Comparison of ENCODE assay signal across 24 cellular contexts in the genomic region with DNA sequence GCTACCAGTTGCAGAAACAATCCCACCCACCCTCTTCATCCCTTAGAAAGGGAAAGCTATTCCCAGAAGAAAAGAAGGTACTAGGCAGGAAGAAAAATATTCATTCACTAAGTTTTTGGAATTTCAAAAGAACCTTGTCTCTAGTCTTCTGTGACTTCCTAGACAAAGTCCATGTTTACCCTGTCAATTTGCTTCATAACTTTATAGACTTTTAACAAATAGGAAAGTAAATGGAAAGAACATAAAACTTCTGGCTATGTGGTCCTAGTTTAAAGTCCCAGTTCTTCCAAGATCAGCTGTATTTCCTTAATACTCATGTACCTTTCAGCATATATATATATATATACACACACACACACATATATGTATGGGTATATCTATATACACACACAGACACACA.
"Had no signal": no experiment of that assay in that cellular context is flagged by ENCODE, and none has a peak within 500 bp of the region (broad histone marks: within the 10 kb centered on the region; RNA-seq: fewer than 3 reads in every experiment).

No MANE protein-coding gene starts in this region.

- DNase-seq: activated CD4-positive, alpha-beta T cell treated with anti-CD3 and anti-CD28 coated beads for 48 hours; activated CD4-positive, alpha-beta T cell treated with anti-CD3 and anti-CD28 coated beads, Interleukin-2, amount 50 U/mL, for 1 hour; activated CD4-positive, alpha-beta T cell treated with anti-CD3 and anti-CD28 coated beads, Interleukin-2, amount 50 U/mL, for 48 hours; activated CD8-positive, alpha-beta memory T cell treated with anti-CD3 and anti-CD28 coated beads, Interleukin-2, amount 10 ng/mL, durations not matched to agents 7 days and 5 days; activated CD8-positive, alpha-beta memory T cell treated with anti-CD3 and anti-CD28 coated beads, Interleukin-2, amount 50 U/mL, for 4 hours; activated CD8-positive, alpha-beta T cell treated with anti-CD3 and anti-CD28 coated beads for 36 hours; activated effector memory CD4-positive, alpha-beta T cell treated with anti-CD3 and anti-CD28 coated beads, Interleukin-2, amount 50 U/mL, for 16 hours; activated naive CD4-positive, alpha-beta T cell treated with anti-CD3 and anti-CD28 coated beads for 36 hours; activated naive CD8-positive, alpha-beta T cell treated with anti-CD3 and anti-CD28 coated beads for 36 hours; activated naive CD8-positive, alpha-beta T cell treated with anti-CD3 and anti-CD28 coated beads, Interleukin-2, amount 50 U/mL, for 24 hours; activated T-cell treated with anti-CD3 and anti-CD28 coated beads, Interleukin-2, amount 50 U/mL, for 1 hour; activated T-cell treated with anti-CD3 and anti-CD28 coated beads, Interleukin-2, amount 50 U/mL, for 48 hours; adrenal gland; amygdala; aorta; effector CD8-positive, alpha-beta T cell; foreskin fibroblast; T-helper 2 cell had no signal

- H3K4me1 Mint-ChIP-seq: activated CD8-positive, alpha-beta memory T cell treated with anti-CD3 and anti-CD28 coated beads, Interleukin-2, amount 10 ng/mL, durations not matched to agents 7 days and 5 days; activated naive CD4-positive, alpha-beta T cell treated with anti-CD3 and anti-CD28 coated beads, Interleukin-2, amount 50 U/mL, for 24 hours; activated naive CD8-positive, alpha-beta T cell treated with anti-CD3 and anti-CD28 coated beads for 36 hours; activated naive CD8-positive, alpha-beta T cell treated with anti-CD3 and anti-CD28 coated beads, Interleukin-2, amount 50 U/mL, for 24 hours had no signal

- H3K27ac ChIP-seq: adrenal gland, body of pancreas, VCaP had no signal

- H3K4me3 ChIP-seq: adrenal gland, body of pancreas had no signal

- H3K9me3 ChIP-seq: adrenal gland, body of pancreas had no signal

- H3K36me3 Mint-ChIP-seq: activated CD8-positive, alpha-beta memory T cell treated with anti-CD3 and anti-CD28 coated beads, Interleukin-2, amount 10 ng/mL, durations not matched to agents 7 days and 5 days; activated naive CD4-positive, alpha-beta T cell treated with anti-CD3 and anti-CD28 coated beads, Interleukin-2, amount 50 U/mL, for 24 hours; activated naive CD8-positive, alpha-beta T cell treated with anti-CD3 and anti-CD28 coated beads for 36 hours; WTC11 had no signal

- H3K4me1 ChIP-seq: adrenal gland, body of pancreas had no signal

- H3K9me3 Mint-ChIP-seq: activated CD8-positive, alpha-beta T cell treated with anti-CD3 and anti-CD28 coated beads for 36 hours; activated naive CD8-positive, alpha-beta T cell treated with anti-CD3 and anti-CD28 coated beads, Interleukin-2, amount 50 U/mL, for 24 hours; activated T-helper 1 cell treated with anti-CD3 and anti-CD28 coated beads, Interleukin-12 subunit alpha, Interleukin-12 subunit beta, Interleukin-2, Interleukin-4 antibody, amounts not matched to agents 30 ng/mL and 10 ng/mL and 1 ng/mL, durations not matched to agents 14 hours and 24 hours and 36 hours; activated T-helper 2 cell treated with anti-CD3 and anti-CD28 coated beads, Interferon-gamma antibody, Interleukin-2, Interleukin-4, amounts not matched to agents 10 μg/mL and 5 μg/mL and 100 μg/mL, durations not matched to agents 14 hours and 24 hours and 36 hours had no signal

- H3K27ac Mint-ChIP-seq: activated CD8-positive, alpha-beta memory T cell treated with anti-CD3 and anti-CD28 coated beads, Interleukin-2, amount 10 ng/mL, durations not matched to agents 7 days and 5 days; activated CD8-positive, alpha-beta T cell treated with anti-CD3 and anti-CD28 coated beads for 36 hours; activated naive CD4-positive, alpha-beta T cell treated with anti-CD3 and anti-CD28 coated beads for 36 hours; activated naive CD4-positive, alpha-beta T cell treated with anti-CD3 and anti-CD28 coated beads, Interleukin-2, amount 50 U/mL, for 24 hours; activated naive CD8-positive, alpha-beta T cell treated with anti-CD3 and anti-CD28 coated beads for 36 hours; activated naive CD8-positive, alpha-beta T cell treated with anti-CD3 and anti-CD28 coated beads, Interleukin-2, amount 50 U/mL, for 24 hours; activated T-helper 1 cell treated with anti-CD3 and anti-CD28 coated beads, Interleukin-12 subunit alpha, Interleukin-12 subunit beta, Interleukin-2, Interleukin-4 antibody, amounts not matched to agents 30 ng/mL and 10 ng/mL and 1 ng/mL, durations not matched to agents 14 hours and 24 hours and 36 hours; activated T-helper 2 cell treated with anti-CD3 and anti-CD28 coated beads, Interferon-gamma antibody, Interleukin-2, Interleukin-4, amounts not matched to agents 10 μg/mL and 5 μg/mL and 100 μg/mL, durations not matched to agents 14 hours and 24 hours and 36 hours; WTC11 had no signal

- H3K27me3 ChIP-seq: adrenal gland, body of pancreas had no signal

- H3K4me3 Mint-ChIP-seq: activated CD8-positive, alpha-beta memory T cell treated with anti-CD3 and anti-CD28 coated beads, Interleukin-2, amount 10 ng/mL, durations not matched to agents 7 days and 5 days; activated CD8-positive, alpha-beta T cell treated with anti-CD3 and anti-CD28 coated beads for 36 hours; activated naive CD4-positive, alpha-beta T cell treated with anti-CD3 and anti-CD28 coated beads for 36 hours; activated naive CD4-positive, alpha-beta T cell treated with anti-CD3 and anti-CD28 coated beads, Interleukin-2, amount 50 U/mL, for 24 hours; activated naive CD8-positive, alpha-beta T cell treated with anti-CD3 and anti-CD28 coated beads for 36 hours; activated naive CD8-positive, alpha-beta T cell treated with anti-CD3 and anti-CD28 coated beads, Interleukin-2, amount 50 U/mL, for 24 hours; activated T-helper 1 cell treated with anti-CD3 and anti-CD28 coated beads, Interleukin-12 subunit alpha, Interleukin-12 subunit beta, Interleukin-2, Interleukin-4 antibody, amounts not matched to agents 30 ng/mL and 10 ng/mL and 1 ng/mL, durations not matched to agents 14 hours and 24 hours and 36 hours; WTC11 had no signal

- H3K27me3 Mint-ChIP-seq: activated CD8-positive, alpha-beta memory T cell treated with anti-CD3 and anti-CD28 coated beads, Interleukin-2, amount 10 ng/mL, durations not matched to agents 7 days and 5 days; activated naive CD4-positive, alpha-beta T cell treated with anti-CD3 and anti-CD28 coated beads, Interleukin-2, amount 50 U/mL, for 24 hours; activated naive CD8-positive, alpha-beta T cell treated with anti-CD3 and anti-CD28 coated beads for 36 hours had no signal

- H3K36me3 ChIP-seq: adrenal gland had no signal

- ATAC-seq: activated CD8-positive, alpha-beta memory T cell treated with anti-CD3 and anti-CD28 coated beads, Interleukin-2, amount 10 ng/mL, durations not matched to agents 7 days and 5 days; activated CD8-positive, alpha-beta T cell treated with anti-CD3 and anti-CD28 coated beads for 36 hours; activated naive CD8-positive, alpha-beta T cell treated with anti-CD3 and anti-CD28 coated beads, Interleukin-2, amount 50 U/mL, for 24 hours; WTC11 had no signal
